11 cellular contexts compared by ENCODE assay signal in genomic region chr18:61333746-61334490, GRCh38. TPM values are rescaled to one million over a fixed set of nuclear protein-coding genes. Genes with fewer than 3 reads are reported as not detected.
DNase-seq lines count a peak whose midpoint lies in the region; ATAC-seq, FAIRE-seq and TF ChIP-seq lines count a peak whose summit lies in the region.
"Had no signal": no experiment of that assay in that cellular context is flagged by ENCODE, and none has a peak within 500 bp of the region (broad histone marks: within the 10 kb centered on the region; RNA-seq: fewer than 3 reads in every experiment).

No MANE protein-coding gene starts in this region.

- no peak for TF ChIP-seq POLR2A in H54 (IDR thresholded peaks at IDR 0.05; ENCODE audit: low read depth, low read length)

- H3K4me3 ChIP-seq in WERI-Rb-1 (ENCODE audit: low read depth, low read length) (peak overlapping the region; percentile 51), left ventricle myocardium inferior (peak overlapping the region; percentile 59)

- intact Hi-C loops in left ventricle myocardium inferior (cut with micrococcal nuclease), result no loop called here
- intact Hi-C loops in posterior vena cava (cut with DNase I), result no loop called here

- peaks cover 2% of the 10 kb centered on the region for H3K36me3 Mint-ChIP-seq in activated CD8-positive, alpha-beta memory T cell treated with anti-CD3 and anti-CD28 coated beads, Interleukin-2, amount 10 ng/mL, durations not matched to agents 7 days and 5 days
- H3K36me3 Mint-ChIP-seq: naive B cell had no signal

- no peak overlapping the region for H3K27ac Mint-ChIP-seq in activated CD8-positive, alpha-beta memory T cell treated with anti-CD3 and anti-CD28 coated beads, Interleukin-2, amount 10 ng/mL, durations not matched to agents 7 days and 5 days
- H3K27ac Mint-ChIP-seq: naive B cell had no signal

- no peaks in the 10 kb centered on the region for H3K9me3 Mint-ChIP-seq in activated CD8-positive, alpha-beta memory T cell treated with anti-CD3 and anti-CD28 coated beads, Interleukin-2, amount 10 ng/mL, durations not matched to agents 7 days and 5 days (ENCODE audit: low read depth)

- no peak for ATAC-seq in activated CD8-positive, alpha-beta memory T cell treated with anti-CD3 and anti-CD28 coated beads, Interleukin-2, amount 10 ng/mL, durations not matched to agents 7 days and 5 days

- H3K4me1 Mint-ChIP-seq in activated CD8-positive, alpha-beta memory T cell treated with anti-CD3 and anti-CD28 coated beads, Interleukin-2, amount 10 ng/mL, durations not matched to agents 7 days and 5 days, result no peaks in the 10 kb centered on the region

- H3K27me3 Mint-ChIP-seq in activated CD8-positive, alpha-beta memory T cell treated with anti-CD3 and anti-CD28 coated beads, Interleukin-2, amount 10 ng/mL, durations not matched to agents 7 days and 5 days, result peaks cover 35% of the 10 kb centered on the region

- DNase-seq in ELF-1 (ENCODE audit: low read depth, low spot score) (peak; percentile 36), WERI-Rb-1 (peak; percentile 69), left ventricle myocardium inferior (no peak), posterior vena cava (ENCODE audit: low spot score) (peak; percentile 77), GM19239 (ENCODE audit: insufficient read length, low spot score) (no peak), H54 (ENCODE audit: insufficient read length, low spot score) (no peak), NK-92 (lab: John Stamatoyannopoulos, UW; ENCODE audit: unreplicated experiment) (no peak)
- DNase-seq in activated CD8-positive, alpha-beta memory T cell treated with anti-CD3 and anti-CD28 coated beads, Interleukin-2, amount 10 ng/mL, durations not matched to agents 7 days and 5 days, result no peak
- DNase-seq: activated naive CD4-positive, alpha-beta T cell treated with Interleukin-2 at 50 U/mL for 16 hours; naive B cell; transverse colon had no signal

- peak; percentile 40; the same call in 1 of the 2 replicates for TF ChIP-seq CTCF in WERI-Rb-1 (IDR thresholded peaks at IDR 0.05; ENCODE audit: low read depth, low read length)
- TF ChIP-seq CTCF in left ventricle myocardium inferior (IDR thresholded peaks at IDR 0.05; ENCODE audit: borderline replicate concordance), result no peak

- no peak for FAIRE-seq in GM19239 (lab: Jason Lieb, UNC)
- FAIRE-seq in H54 (lab: Jason Lieb, UNC), result no peak

- H3K27ac ChIP-seq in WERI-Rb-1, result peak overlapping the region; percentile 20; the same call in 1 of the 2 replicates
- no peak overlapping the region for H3K27ac ChIP-seq in left ventricle myocardium inferior (replicated peaks)
- H3K27ac ChIP-seq: transverse colon had no signal

- CTCF ChIA-PET in activated CD8-positive, alpha-beta memory T cell treated with anti-CD3 and anti-CD28 coated beads, Interleukin-2, amount 10 ng/mL, durations not matched to agents 7 days and 5 days (lab: Charles Lee), result no interaction called here

- H3K4me3 Mint-ChIP-seq in activated CD8-positive, alpha-beta memory T cell treated with anti-CD3 and anti-CD28 coated beads, Interleukin-2, amount 10 ng/mL, durations not matched to agents 7 days and 5 days, result no peak overlapping the region

- H3K9me3 ChIP-seq in WERI-Rb-1 (ENCODE audit: severe bottlenecking) (no peaks in the 10 kb centered on the region), left ventricle myocardium inferior (replicated peaks) (no peaks in the 10 kb centered on the region)
- H3K9me3 ChIP-seq: transverse colon had no signal

- H3K4me1 ChIP-seq in left ventricle myocardium inferior, result peaks cover 16% of the 10 kb centered on the region

- H3K27me3 ChIP-seq in WERI-Rb-1 (ENCODE audit: insufficient read depth, low read depth, severe bottlenecking) (no peaks in the 10 kb centered on the region), left ventricle myocardium inferior (ENCODE audit: low read depth) (peaks cover 64% of the 10 kb centered on the region)

- H3K36me3 ChIP-seq in WERI-Rb-1, result no peaks in the 10 kb centered on the region
- no peaks in the 10 kb centered on the region for H3K36me3 ChIP-seq in left ventricle myocardium inferior
- H3K36me3 ChIP-seq: transverse colon had no signal

RNA-seq across cellular contexts. Expression of gene CDH20, which starts 0.7 kb away (rescaled TPM):
- not detected for total RNA-seq in left ventricle myocardium inferior
- total RNA-seq in posterior vena cava, result under 1 TPM; 0.38 to 0.88 TPM
- total RNA-seq in activated CD8-positive, alpha-beta memory T cell treated with anti-CD3 and anti-CD28 coated beads, Interleukin-2, amount 10 ng/mL, durations not matched to agents 7 days and 5 days, result under 1 TPM in 1 of 2 experiments, not detected in 1; 0.07 TPM

Comparison
In these comparisons a context has a peak if more than half of its experiments do, and no peak if none do; other contexts are left out.
1. DNase-seq: peak in ELF-1 (single experiment), WERI-Rb-1 (single experiment) and posterior vena cava (single experiment); none in left ventricle myocardium inferior (single experiment), GM19239 (single experiment), activated CD8-positive, alpha-beta memory T cell treated with anti-CD3 and anti-CD28 coated beads, Interleukin-2, amount 10 ng/mL, durations not matched to agents 7 days and 5 days (single experiment), H54 (single experiment) and NK-92 (single experiment).